2 cellular contexts compared by ENCODE assay signal in genomic region chr2:128608911-128609880, GRCh38.
TF ChIP-seq lines count a peak whose summit lies in the region.

No MANE protein-coding gene starts in this region.

TF ChIP-seq in IMR-90, 13 proteins besides CTCF, POLR2A, EP300 and RAD21:
- TF ChIP-seq, protein P1, sequence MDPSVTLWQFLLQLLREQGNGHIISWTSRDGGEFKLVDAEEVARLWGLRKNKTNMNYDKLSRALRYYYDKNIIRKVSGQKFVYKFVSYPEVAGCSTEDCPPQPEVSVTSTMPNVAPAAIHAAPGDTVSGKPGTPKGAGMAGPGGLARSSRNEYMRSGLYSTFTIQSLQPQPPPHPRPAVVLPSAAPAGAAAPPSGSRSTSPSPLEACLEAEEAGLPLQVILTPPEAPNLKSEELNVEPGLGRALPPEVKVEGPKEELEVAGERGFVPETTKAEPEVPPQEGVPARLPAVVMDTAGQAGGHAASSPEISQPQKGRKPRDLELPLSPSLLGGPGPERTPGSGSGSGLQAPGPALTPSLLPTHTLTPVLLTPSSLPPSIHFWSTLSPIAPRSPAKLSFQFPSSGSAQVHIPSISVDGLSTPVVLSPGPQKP (IDR thresholded peaks at IDR 0.05; ENCODE audit: borderline replicate concordance, low read depth, low read length), result no peak
- TF ChIP-seq RFX5 (IDR thresholded peaks at IDR 0.05; ENCODE audit: low read depth, low read length) (no peak), MXI1 (IDR thresholded peaks at IDR 0.05; ENCODE audit: borderline replicate concordance, low read depth, low read length) (no peak), SMC3 (IDR thresholded peaks at IDR 0.05; ENCODE audit: low read depth, low read length) (no peak)

TF ChIP-seq in H1, 55 proteins besides CTCF, POLR2A, EP300 and RAD21:
- TF ChIP-seq ZNF274 (IDR thresholded peaks at IDR 0.05; ENCODE audit: borderline replicate concordance, extremely low read depth, low read length), result no peak
TF ChIP-seq in H1: peak in this region for 0.
